In the genomic region with DNA sequence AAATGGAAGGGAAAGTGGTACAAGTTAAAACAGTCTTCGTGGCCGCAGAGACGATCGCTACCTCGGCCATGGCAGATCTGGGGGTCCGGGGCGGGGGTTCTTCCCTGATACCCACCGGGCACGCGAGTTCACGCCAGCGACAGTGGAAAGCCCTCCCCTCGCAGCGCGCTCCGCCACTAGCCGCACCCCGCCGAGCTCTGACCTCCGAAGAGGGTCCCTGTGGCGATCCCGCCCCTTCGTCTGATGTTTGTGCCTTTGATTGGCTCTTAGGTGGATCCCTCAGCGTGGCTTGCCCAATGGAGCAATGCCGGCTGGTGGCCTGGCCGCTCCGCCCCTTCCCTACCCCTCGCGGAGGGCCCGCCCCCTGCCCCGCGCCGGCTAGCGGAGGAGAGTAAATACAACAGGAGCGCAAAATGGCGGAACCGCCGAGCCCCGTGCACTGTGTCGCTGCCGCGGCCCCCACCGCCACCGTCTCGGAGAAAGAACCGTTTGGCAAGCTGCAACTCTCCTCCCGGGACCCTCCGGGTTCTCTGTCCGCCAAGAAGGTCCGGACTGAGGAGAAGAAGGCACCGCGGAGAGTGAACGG, we compare ENCODE assay signal across 8 cellular contexts. TPM values are rescaled to one million over a fixed set of nuclear protein-coding genes. Genes with fewer than 3 reads are reported as not detected.
DNase-seq lines count a peak whose midpoint lies in the region; ATAC-seq and TF ChIP-seq lines count a peak whose summit lies in the region.

A gene (plus strand): TSS at position 403 of the 586 bp plus-strand sequence. CDS start 11 bp downstream, at position 414.

- TF ChIP-seq RAD21 in liver (IDR thresholded peaks at IDR 0.05), result peak in 1 of 2 donors; percentile 25

- no peaks in the 10 kb centered on the region for H3K27me3 ChIP-seq in liver (ENCODE audit: control insufficient read depth in 4 of 4, insufficient read depth in 4 of 4, low read length in 3 of 4)

- peak; percentile 95 for ATAC-seq in GM19372 (IDR thresholded peaks at IDR 0.05; ENCODE audit: low read depth, unreplicated experiment)
- ATAC-seq in HG03558 (IDR thresholded peaks at IDR 0.05; ENCODE audit: extremely low read depth, unreplicated experiment), result peak; percentile 89

- H3K9me3 ChIP-seq in liver (ENCODE audit: control insufficient read depth in 4 of 4, low read length in 3 of 4), result no peaks in the 10 kb centered on the region

- TF ChIP-seq CTCF in liver (IDR thresholded peaks at IDR 0.05; ENCODE audit: low read depth, low read length, missing input control), result peak; percentile 26

- H3K9ac ChIP-seq in liver (ENCODE audit: low read depth in 1 of 2, low read length in 2 of 2), result peak within 1 kb of the TSS; percentile 97 to 99

- DNase-seq in CD1c-positive myeloid dendritic cell (ENCODE audit: extremely low spot score) (peak; percentile 99), NCI-H748 treated with DMSO at 0.1 percent for 48 hours (lab: John Stamatoyannopoulos, UW) (peak; percentile 96), dermis blood vessel endothelial cell (peak; percentile 99)
- peak; percentile 97 to 98 for DNase-seq in activated CD4-positive, alpha-beta T cell treated with anti-CD3 and anti-CD28 coated beads, Interleukin-2, amount 50 U/mL, for 4 hours
- peak; percentile 98 for DNase-seq in stimulated activated CD4-positive, alpha-beta T cell treated with anti-CD3 and anti-CD28 coated beads, Interleukin-4, amount 100 ng/mL, for 24 hours

- under 1% methylated on average over 53 of the region's 53 CpGs for WGBS in liver

- H3K27ac ChIP-seq in liver (ENCODE audit: low read depth in 1 of 2, low read length in 2 of 2), result peak within 1 kb of the TSS; percentile 97 to 99

- peaks cover 2 to 35% (median 27%) of the 10 kb centered on the region in 4 donors for H3K4me1 ChIP-seq in liver (ENCODE audit: control insufficient read depth in 4 of 4, insufficient read depth in 4 of 4, low read length in 3 of 4)

- H3K4me3 ChIP-seq in liver (ENCODE audit: low read depth in 1 of 3, low read length in 3 of 3), result peak within 1 kb of the TSS; percentile 86 to 99 (median 97)

- no peaks in the 10 kb centered on the region for H3K36me3 ChIP-seq in liver (ENCODE audit: control insufficient read depth in 4 of 4, insufficient read depth in 3 of 4, low read depth in 1 of 4, low read length in 3 of 4)

TF ChIP-seq in liver, 16 proteins besides CTCF, POLR2A, EP300 and RAD21:
- peak; percentile 93 for TF ChIP-seq SP1 (IDR thresholded peaks at IDR 0.05)
- no peak for TF ChIP-seq GABPA (IDR thresholded peaks at IDR 0.05 in 1 of 2, conservative IDR thresholded peaks at IDR 0.05 in 1 of 2)
- peak; percentile 45 for TF ChIP-seq NR2F2 (IDR thresholded peaks at IDR 0.05)
- peak; percentile 66 to 69 for TF ChIP-seq RXRA (IDR thresholded peaks at IDR 0.05)
- peak; percentile 69 for TF ChIP-seq TAF1 (conservative IDR thresholded peaks at IDR 0.05)
- TF ChIP-seq, protein P1, sequence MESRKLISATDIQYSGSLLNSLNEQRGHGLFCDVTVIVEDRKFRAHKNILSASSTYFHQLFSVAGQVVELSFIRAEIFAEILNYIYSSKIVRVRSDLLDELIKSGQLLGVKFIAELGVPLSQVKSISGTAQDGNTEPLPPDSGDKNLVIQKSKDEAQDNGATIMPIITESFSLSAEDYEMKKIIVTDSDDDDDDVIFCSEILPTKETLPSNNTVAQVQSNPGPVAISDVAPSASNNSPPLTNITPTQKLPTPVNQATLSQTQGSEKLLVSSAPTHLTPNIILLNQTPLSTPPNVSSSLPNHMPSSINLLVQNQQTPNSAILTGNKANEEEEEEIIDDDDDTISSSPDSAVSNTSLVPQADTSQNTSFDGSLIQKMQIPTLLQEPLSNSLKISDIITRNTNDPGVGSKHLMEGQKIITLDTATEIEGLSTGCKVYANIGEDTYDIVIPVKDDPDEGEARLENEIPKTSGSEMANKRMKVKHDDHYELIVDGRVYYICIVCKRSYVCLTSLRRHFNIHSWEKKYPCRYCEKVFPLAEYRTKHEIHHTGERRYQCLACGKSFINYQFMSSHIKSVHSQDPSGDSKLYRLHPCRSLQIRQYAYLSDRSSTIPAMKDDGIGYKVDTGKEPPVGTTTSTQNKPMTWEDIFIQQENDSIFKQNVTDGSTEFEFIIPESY (IDR thresholded peaks at IDR 0.05), result no peak
- TF ChIP-seq, protein P2, sequence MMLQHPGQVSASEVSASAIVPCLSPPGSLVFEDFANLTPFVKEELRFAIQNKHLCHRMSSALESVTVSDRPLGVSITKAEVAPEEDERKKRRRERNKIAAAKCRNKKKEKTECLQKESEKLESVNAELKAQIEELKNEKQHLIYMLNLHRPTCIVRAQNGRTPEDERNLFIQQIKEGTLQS (IDR thresholded peaks at IDR 0.05), result no peak
- TF ChIP-seq, protein P3, sequence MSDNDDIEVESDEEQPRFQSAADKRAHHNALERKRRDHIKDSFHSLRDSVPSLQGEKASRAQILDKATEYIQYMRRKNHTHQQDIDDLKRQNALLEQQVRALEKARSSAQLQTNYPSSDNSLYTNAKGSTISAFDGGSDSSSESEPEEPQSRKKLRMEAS (IDR thresholded peaks at IDR 0.05), result peak; percentile 27
- TF ChIP-seq YY1 (IDR thresholded peaks at IDR 0.05), result peak; percentile 99
- no peak for TF ChIP-seq HNF4G (IDR thresholded peaks at IDR 0.05)
- no peak for TF ChIP-seq JUND (IDR thresholded peaks at IDR 0.05)
- TF ChIP-seq, protein P4, sequence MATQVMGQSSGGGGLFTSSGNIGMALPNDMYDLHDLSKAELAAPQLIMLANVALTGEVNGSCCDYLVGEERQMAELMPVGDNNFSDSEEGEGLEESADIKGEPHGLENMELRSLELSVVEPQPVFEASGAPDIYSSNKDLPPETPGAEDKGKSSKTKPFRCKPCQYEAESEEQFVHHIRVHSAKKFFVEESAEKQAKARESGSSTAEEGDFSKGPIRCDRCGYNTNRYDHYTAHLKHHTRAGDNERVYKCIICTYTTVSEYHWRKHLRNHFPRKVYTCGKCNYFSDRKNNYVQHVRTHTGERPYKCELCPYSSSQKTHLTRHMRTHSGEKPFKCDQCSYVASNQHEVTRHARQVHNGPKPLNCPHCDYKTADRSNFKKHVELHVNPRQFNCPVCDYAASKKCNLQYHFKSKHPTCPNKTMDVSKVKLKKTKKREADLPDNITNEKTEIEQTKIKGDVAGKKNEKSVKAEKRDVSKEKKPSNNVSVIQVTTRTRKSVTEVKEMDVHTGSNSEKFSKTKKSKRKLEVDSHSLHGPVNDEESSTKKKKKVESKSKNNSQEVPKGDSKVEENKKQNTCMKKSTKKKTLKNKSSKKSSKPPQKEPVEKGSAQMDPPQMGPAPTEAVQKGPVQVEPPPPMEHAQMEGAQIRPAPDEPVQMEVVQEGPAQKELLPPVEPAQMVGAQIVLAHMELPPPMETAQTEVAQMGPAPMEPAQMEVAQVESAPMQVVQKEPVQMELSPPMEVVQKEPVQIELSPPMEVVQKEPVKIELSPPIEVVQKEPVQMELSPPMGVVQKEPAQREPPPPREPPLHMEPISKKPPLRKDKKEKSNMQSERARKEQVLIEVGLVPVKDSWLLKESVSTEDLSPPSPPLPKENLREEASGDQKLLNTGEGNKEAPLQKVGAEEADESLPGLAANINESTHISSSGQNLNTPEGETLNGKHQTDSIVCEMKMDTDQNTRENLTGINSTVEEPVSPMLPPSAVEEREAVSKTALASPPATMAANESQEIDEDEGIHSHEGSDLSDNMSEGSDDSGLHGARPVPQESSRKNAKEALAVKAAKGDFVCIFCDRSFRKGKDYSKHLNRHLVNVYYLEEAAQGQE (IDR thresholded peaks at IDR 0.05), result peak; percentile 86
- no peak for TF ChIP-seq HNF4A (conservative IDR thresholded peaks at IDR 0.05)
- peak; percentile 31 for TF ChIP-seq FOXA2 (IDR thresholded peaks at IDR 0.05)
- peak in 1 of 2 donors; percentile 29 for TF ChIP-seq EGR1 (IDR thresholded peaks at IDR 0.05; ENCODE audit: low read depth in 2 of 2)
- no peak for TF ChIP-seq FOXA1 (IDR thresholded peaks at IDR 0.05)

RNA-seq across cellular contexts. Expression of the gene that starts here (rescaled TPM):
- 22.0 and 24.7 TPM in 2 replicates for total RNA-seq in dermis blood vessel endothelial cell
- 10 to 100 TPM; 11.6 to 23.4 TPM for total RNA-seq in liver
- 1 to 10 TPM; 3.3 to 4.1 TPM for polyA plus RNA-seq in liver

Comparison
In these comparisons a context has a peak if more than half of its experiments do, and no peak if none do; other contexts are left out.
1. Peak in every context shown above with its lines: DNase-seq, ATAC-seq, H3K4me3 ChIP-seq and H3K27ac ChIP-seq.